9 cellular contexts compared by ENCODE assay signal in the genomic region with DNA sequence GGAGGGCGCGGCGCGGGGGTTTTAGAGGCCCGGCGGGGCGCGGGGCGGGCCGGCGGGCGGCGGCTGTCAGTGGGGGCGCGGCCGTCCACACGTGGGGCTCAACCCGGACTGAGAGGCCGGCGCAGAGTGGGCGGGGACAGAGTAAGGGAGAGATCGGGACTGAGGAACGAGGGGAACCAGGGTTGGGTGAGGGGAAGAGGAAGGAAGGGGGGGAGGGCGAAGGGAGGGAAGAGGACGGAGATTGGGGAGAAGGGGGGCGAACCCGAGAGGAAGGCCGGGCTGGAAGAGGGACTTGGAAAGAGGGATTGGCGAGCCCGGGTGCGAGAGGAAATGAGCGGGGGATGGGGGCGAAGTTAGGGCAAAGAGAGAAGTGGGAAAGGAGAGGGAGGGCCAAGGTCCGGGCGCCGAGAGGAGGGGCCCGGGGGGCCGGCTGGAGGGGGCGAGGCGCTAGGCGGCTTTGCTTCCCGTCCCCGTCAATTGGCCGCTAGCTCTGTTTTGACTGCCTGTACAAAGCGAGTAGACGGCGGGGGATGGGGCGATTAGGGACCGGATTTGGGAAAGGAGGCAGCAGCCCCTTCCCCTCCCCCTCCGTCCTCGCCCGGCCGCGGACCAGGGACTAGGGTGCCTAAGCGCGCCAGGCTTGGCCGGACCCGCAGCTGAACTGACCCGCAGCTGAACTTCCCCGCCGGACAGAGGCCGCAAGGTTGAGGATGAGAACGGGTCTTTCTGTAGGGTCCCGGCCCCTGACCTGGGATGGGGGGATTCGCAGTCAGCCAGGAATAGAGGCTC. TPM values are rescaled to one million over a fixed set of nuclear protein-coding genes. Genes with fewer than 3 reads are reported as not detected.
DNase-seq lines count a peak whose midpoint lies in the region; ATAC-seq and TF ChIP-seq lines count a peak whose summit lies in the region.
"Had no signal": no experiment of that assay in that cellular context is flagged by ENCODE, and none has a peak within 500 bp of the region (broad histone marks: within the 10 kb centered on the region; RNA-seq: fewer than 3 reads in every experiment).

No MANE protein-coding gene starts in this region.

- H3K4me3 ChIP-seq in GM23338 (peak overlapping the region; percentile 79), Peyer's patch (peak overlapping the region; percentile 18 to 53 (median 38)), fibroblast of pulmonary artery (replicated peaks; ENCODE audit: low read depth, low read length) (peak overlapping the region; percentile 73), neuron (ENCODE audit: low read length) (peak overlapping the region; percentile 51)

- H3K4me3 Mint-ChIP-seq in GM23338: peak overlapping the region; percentile 72
- no peak overlapping the region for H3K4me3 Mint-ChIP-seq in natural killer cell treated with Interleukin-12 subunit alpha and Interleukin-12 subunit beta and Interleukin-15 and Interleukin-18, amount 100 ng/mL, for 72 hours

- H2AFZ ChIP-seq in GM23338 (peak overlapping the region; percentile 98), neuron (ENCODE audit: low read depth, low read length) (peak overlapping the region; percentile 98)

- ATAC-seq in GM23338 (peak; percentile 55), GM19397 (IDR thresholded peaks at IDR 0.05; ENCODE audit: unreplicated experiment) (no peak), HG03039 (IDR thresholded peaks at IDR 0.05; ENCODE audit: unreplicated experiment) (no peak)
- ATAC-seq in natural killer cell treated with Interleukin-12 subunit alpha and Interleukin-12 subunit beta and Interleukin-15 and Interleukin-18, amount 100 ng/mL, for 72 hours: no peak

- TF ChIP-seq CTCF in GM23338 (conservative IDR thresholded peaks at IDR 0.05; ENCODE audit: low read depth in 2 of 2) (no peak), Peyer's patch (IDR thresholded peaks at IDR 0.05) (no peak), fibroblast of pulmonary artery (IDR thresholded peaks at IDR 0.05; ENCODE audit: low read length, missing control alignments) (no peak)

- H3K27ac ChIP-seq in GM23338 (ENCODE audit: low read depth): no peak overlapping the region
- peak overlapping the region in 1 of 4 donors; percentile 9 for H3K27ac ChIP-seq in Peyer's patch

- H3K27me3 Mint-ChIP-seq in GM23338 (ENCODE audit: insufficient read depth, low read depth, poor library complexity): peaks cover 23% of the 10 kb centered on the region
- H3K27me3 Mint-ChIP-seq in natural killer cell treated with Interleukin-12 subunit alpha and Interleukin-12 subunit beta and Interleukin-15 and Interleukin-18, amount 100 ng/mL, for 72 hours: peaks cover 13 to 16% of the 10 kb centered on the region in 2 donors

- no peaks in the 10 kb centered on the region for H3K79me2 ChIP-seq in GM23338 (replicated peaks; ENCODE audit: insufficient read depth)

- peaks cover 8% of the 10 kb centered on the region; the same call in 2 of the 3 replicates for H3K4me1 Mint-ChIP-seq in GM23338
- H3K4me1 Mint-ChIP-seq in natural killer cell treated with Interleukin-12 subunit alpha and Interleukin-12 subunit beta and Interleukin-15 and Interleukin-18, amount 100 ng/mL, for 72 hours (ENCODE audit: low read depth in 2 of 2): no peaks in the 10 kb centered on the region

- H3K36me3 ChIP-seq in GM23338 (ENCODE audit: insufficient read depth): no peaks in the 10 kb centered on the region
- no peaks in the 10 kb centered on the region for H3K36me3 ChIP-seq in Peyer's patch
- no peaks in the 10 kb centered on the region for H3K36me3 ChIP-seq in neuron (ENCODE audit: insufficient read depth, low read length)

- H3K9me2 ChIP-seq in GM23338 (ENCODE audit: insufficient read depth): no peaks in the 10 kb centered on the region

- H3K4me1 ChIP-seq in GM23338 (ENCODE audit: insufficient read depth) (peaks cover 12% of the 10 kb centered on the region), Peyer's patch (peaks cover 0 to 23% (median 0%) of the 10 kb centered on the region in 4 donors), neuron (ENCODE audit: insufficient read depth, low read length) (peaks cover 9% of the 10 kb centered on the region)

- no peak overlapping the region for H3K27ac Mint-ChIP-seq in GM23338
- no peak overlapping the region for H3K27ac Mint-ChIP-seq in natural killer cell treated with Interleukin-12 subunit alpha and Interleukin-12 subunit beta and Interleukin-15 and Interleukin-18, amount 100 ng/mL, for 72 hours

- no peaks in the 10 kb centered on the region for H3K9me3 ChIP-seq in Peyer's patch
- no peaks in the 10 kb centered on the region for H3K9me3 ChIP-seq in neuron (ENCODE audit: low read length)

- H4K20me1 ChIP-seq in GM23338 (replicated peaks; ENCODE audit: insufficient read depth): no peaks in the 10 kb centered on the region

- DNase-seq in GM23338 (ENCODE audit: low spot score) (peak; percentile 88), Peyer's patch (peak; percentile 23 to 51 (median 48)), fibroblast of pulmonary artery (ENCODE audit: low read depth) (peak; percentile 91), DMS79 treated with DMSO at 0.1 percent for 48 hours (lab: John Stamatoyannopoulos, UW) (no peak)
- DNase-seq in natural killer cell treated with Interleukin-12 subunit alpha and Interleukin-12 subunit beta and Interleukin-15 and Interleukin-18, amount 100 ng/mL, for 72 hours (ENCODE audit: low spot score): no peak
- DNase-seq: naive B cell had no signal

- H3K36me3 Mint-ChIP-seq in GM23338 (ENCODE audit: low read depth): peaks cover 7% of the 10 kb centered on the region; the same call in 2 of the 3 replicates
- H3K36me3 Mint-ChIP-seq in natural killer cell treated with Interleukin-12 subunit alpha and Interleukin-12 subunit beta and Interleukin-15 and Interleukin-18, amount 100 ng/mL, for 72 hours: no peaks in the 10 kb centered on the region

- H3K27me3 ChIP-seq in GM23338 (ENCODE audit: insufficient read depth) (peaks cover 68% of the 10 kb centered on the region), Peyer's patch (peaks cover 0 to 20% of the 10 kb centered on the region in 2 donors), neuron (ENCODE audit: insufficient read depth, low read length) (no peaks in the 10 kb centered on the region)

- no peak for TF ChIP-seq POLR2A in Peyer's patch (IDR thresholded peaks at IDR 0.05)

- H3F3A ChIP-seq in GM23338 (replicated peaks; ENCODE audit: low read depth): no peaks in the 10 kb centered on the region

- H3K4me2 ChIP-seq in GM23338: peak overlapping the region; percentile 98

- peaks cover 2% of the 10 kb centered on the region; the same call in 1 of the 3 replicates for H3K9me3 Mint-ChIP-seq in GM23338
- H3K9me3 Mint-ChIP-seq in natural killer cell treated with Interleukin-12 subunit alpha and Interleukin-12 subunit beta and Interleukin-15 and Interleukin-18, amount 100 ng/mL, for 72 hours: no peaks in the 10 kb centered on the region

TF ChIP-seq in GM23338, 12 proteins besides CTCF, POLR2A, EP300 and RAD21 (continues in another document):
- TF ChIP-seq POLR2AphosphoS5 (IDR thresholded peaks at IDR 0.05; ENCODE audit: low read depth): no peak
- TF ChIP-seq EZH2phosphoT487 (IDR thresholded peaks at IDR 0.05; ENCODE audit: unreplicated experiment): no peak

RNA-seq across cellular contexts. Expression of a gene that starts 0.4 kb away (rescaled TPM):
- 13.6 and 18.4 TPM in 2 replicates for total RNA-seq in GM23338 (2014; rRNA removed; shearing (Covaris generic))
- 2.6 and 2.8 TPM in 2 replicates for polyA plus RNA-seq in GM23338 (2016; fragmentation: Nextera tagmentation; extraction: Ambion mirVana)
- 1 to 10 TPM in 2 of 4 donors, under 1 TPM in 2; 0.40 to 3.3 (median 0.99) TPM for total RNA-seq in Peyer's patch
- total RNA-seq in natural killer cell treated with Interleukin-12 subunit alpha and Interleukin-12 subunit beta and Interleukin-15 and Interleukin-18, amount 100 ng/mL, for 72 hours: not detected

Comparison
In these comparisons a context has a peak if more than half of its experiments do, and no peak if none do; other contexts are left out.
1. DNase-seq: peak in GM23338 (single experiment), Peyer's patch (3 of 3) and fibroblast of pulmonary artery (single experiment); none in natural killer cell treated with Interleukin-12 subunit alpha and Interleukin-12 subunit beta and Interleukin-15 and Interleukin-18, amount 100 ng/mL, for 72 hours (single experiment) and DMS79 treated with DMSO at 0.1 percent for 48 hours (single experiment).
2. Peak in every context shown above with its lines, with median percentiles within 50 percentile points of each other: H3K4me3 ChIP-seq.